Comparison of ENCODE assay signal across 33 cellular contexts in genomic region chr5:95975703-95976102, GRCh38.
"Had no signal": no experiment of that assay in that cellular context is flagged by ENCODE, and none has a peak within 500 bp of the region (broad histone marks: within the 10 kb centered on the region; RNA-seq: fewer than 3 reads in every experiment).

No MANE protein-coding gene starts in this region.

- H3K27ac Mint-ChIP-seq: activated CD8-positive, alpha-beta T cell treated with anti-CD3 and anti-CD28 coated beads, Interleukin-2, amount 10 ng/mL, durations not matched to agents 7 days and 5 days; activated naive CD4-positive, alpha-beta T cell treated with anti-CD3 and anti-CD28 coated beads, Interleukin-2, amount 50 U/mL, for 24 hours; activated naive CD8-positive, alpha-beta T cell treated with anti-CD3 and anti-CD28 coated beads, Interleukin-2, amount 10 ng/mL, durations not matched to agents 7 days and 5 days; activated T-cell treated with anti-CD3 and anti-CD28 coated beads, Interleukin-2, amount 50 U/mL, for 24 hours; activated T-helper 2 cell treated with anti-CD3 and anti-CD28 coated beads, Interferon-gamma antibody, Interleukin-2, Interleukin-4, amounts not matched to agents 10 μg/mL and 5 μg/mL and 100 μg/mL, durations not matched to agents 14 hours and 24 hours and 36 hours; T-helper 1 cell treated with Interleukin-12 subunit alpha and Interleukin-12 subunit beta and Interleukin-4 antibody, amounts not matched to agents 30 μg/mL and 1 μg/mL, for 36 hours; T-helper 2 cell treated with Interferon-gamma antibody and Interleukin-4, amounts not matched to agents 5 μg/mL and 100 μg/mL, for 36 hours had no signal

- H3K4me3 ChIP-seq: ascending aorta, cardiac muscle cell, colonic mucosa, Peyer's patch, SJSA1 had no signal

- DNase-seq: activated CD4-positive, alpha-beta T cell treated with anti-CD3 and anti-CD28 coated beads for 1 hour; activated CD4-positive, alpha-beta T cell treated with anti-CD3 and anti-CD28 coated beads for 48 hours; activated CD4-positive, alpha-beta T cell treated with anti-CD3 and anti-CD28 coated beads, Interleukin-2, amount 50 U/mL, for 48 hours; activated CD4-positive, CD25-positive, alpha-beta regulatory T cell; activated CD8-positive, alpha-beta T cell treated with anti-CD3 and anti-CD28 coated beads, Interleukin-2, amount 10 ng/mL, durations not matched to agents 7 days and 5 days; activated gamma-delta T cell; activated naive CD4-positive, alpha-beta T cell treated with Interleukin-2 at 50 U/mL for 16 hours; activated naive CD8-positive, alpha-beta T cell treated with anti-CD3 and anti-CD28 coated beads, Interleukin-2, amount 10 ng/mL, durations not matched to agents 7 days and 5 days; activated T-cell treated with anti-CD3 and anti-CD28 coated beads, Interleukin-2, amount 50 U/mL, for 24 hours; amygdala; colonic mucosa; NCI-H1092; NCI-H146; NCI-H187; NCI-H2029 treated with DMSO at 0.1 percent for 48 hours; NCI-H2227 treated with DMSO at 0.1 percent for 48 hours; NCI-H446; NCI-H510A treated with DMSO at 0.1 percent for 48 hours; NCI-H526 treated with DMSO at 0.1 percent for 48 hours; NK-92 treated with Interleukin-12 subunit alpha and Interleukin-12 subunit beta, amount 100 ng/mL, for 24 hours; PC-3; Peyer's patch; RPMI8226; SHP77 treated with DMSO at 0.1 percent for 48 hours; SK-N-SH had no signal

- H3K9me3 ChIP-seq: ascending aorta, colonic mucosa, Peyer's patch, SK-N-SH had no signal

- H3K9me3 Mint-ChIP-seq: activated naive CD8-positive, alpha-beta T cell treated with anti-CD3 and anti-CD28 coated beads, Interleukin-2, amount 10 ng/mL, durations not matched to agents 7 days and 5 days; central memory CD8-positive, alpha-beta T cell; T-helper 2 cell treated with Interferon-gamma antibody and Interleukin-4, amounts not matched to agents 5 μg/mL and 100 μg/mL, for 36 hours had no signal

- H3K4me3 Mint-ChIP-seq: activated CD8-positive, alpha-beta T cell treated with anti-CD3 and anti-CD28 coated beads, Interleukin-2, amount 10 ng/mL, durations not matched to agents 7 days and 5 days; activated naive CD4-positive, alpha-beta T cell treated with anti-CD3 and anti-CD28 coated beads, Interleukin-2, amount 50 U/mL, for 24 hours; activated naive CD8-positive, alpha-beta T cell treated with anti-CD3 and anti-CD28 coated beads, Interleukin-2, amount 10 ng/mL, durations not matched to agents 7 days and 5 days; activated T-cell treated with anti-CD3 and anti-CD28 coated beads, Interleukin-2, amount 50 U/mL, for 24 hours; central memory CD8-positive, alpha-beta T cell; T-helper 1 cell treated with Interleukin-12 subunit alpha and Interleukin-12 subunit beta and Interleukin-4 antibody, amounts not matched to agents 30 μg/mL and 1 μg/mL, for 36 hours; T-helper 2 cell treated with Interferon-gamma antibody and Interleukin-4, amounts not matched to agents 5 μg/mL and 100 μg/mL, for 36 hours had no signal

- ATAC-seq: activated CD8-positive, alpha-beta T cell treated with anti-CD3 and anti-CD28 coated beads, Interleukin-2, amount 10 ng/mL, durations not matched to agents 7 days and 5 days; PC-3 had no signal

- H3K36me3 Mint-ChIP-seq: activated naive CD8-positive, alpha-beta T cell treated with anti-CD3 and anti-CD28 coated beads, Interleukin-2, amount 10 ng/mL, durations not matched to agents 7 days and 5 days had no signal

- H3K4me2 ChIP-seq: SK-N-SH had no signal

- H3K36me3 ChIP-seq: ascending aorta, cardiac muscle cell, colonic mucosa, Peyer's patch, SJSA1 had no signal

- H3K27me3 ChIP-seq: ascending aorta, cardiac muscle cell, colonic mucosa, Peyer's patch, SJSA1 had no signal

- H3K4me1 Mint-ChIP-seq: activated naive CD4-positive, alpha-beta T cell treated with anti-CD3 and anti-CD28 coated beads, Interleukin-2, amount 50 U/mL, for 24 hours had no signal

- H3K27ac ChIP-seq: ascending aorta, cardiac muscle cell, colonic mucosa, Peyer's patch had no signal

- H3K9ac ChIP-seq: SK-N-SH had no signal

- H3K4me1 ChIP-seq: ascending aorta, colonic mucosa, Peyer's patch had no signal
